Comparison of ENCODE assay signal across 21 cellular contexts in the genomic region with DNA sequence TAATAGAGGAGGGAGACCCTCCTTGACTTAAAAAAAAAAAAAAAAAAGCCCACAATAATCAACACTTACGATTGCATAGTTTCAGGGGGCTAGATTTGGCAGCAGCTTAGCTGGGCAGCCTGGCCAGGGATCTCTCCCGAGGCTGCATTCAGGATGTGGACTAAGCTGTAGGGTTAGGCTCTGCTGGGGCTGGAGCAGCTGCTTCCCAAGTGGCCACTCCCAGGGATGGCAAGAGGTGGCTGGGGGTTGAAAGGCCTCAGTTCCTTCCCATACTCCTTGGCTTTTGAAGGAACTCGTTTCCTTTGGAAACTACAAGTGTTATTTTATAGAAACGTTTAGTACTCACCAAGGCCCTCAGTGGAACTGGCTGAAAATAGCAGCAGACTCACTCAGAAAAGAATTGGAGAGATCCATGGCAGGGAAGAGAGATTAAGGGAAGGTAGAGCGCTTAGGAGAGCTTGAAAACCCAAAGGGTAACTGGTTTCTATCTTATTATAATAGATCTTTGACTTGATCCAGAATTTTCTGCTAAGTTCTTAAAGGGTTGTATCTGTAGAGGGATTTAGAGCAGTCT.
DNase-seq lines count a peak whose midpoint lies in the region; ATAC-seq, FAIRE-seq and TF ChIP-seq lines count a peak whose summit lies in the region.
"Had no signal": no experiment of that assay in that cellular context is flagged by ENCODE, and none has a peak within 500 bp of the region (broad histone marks: within the 10 kb centered on the region; RNA-seq: fewer than 3 reads in every experiment).

No MANE protein-coding gene starts in this region.

- WGBS in pancreas, 2 donors = 34 to 35% methylated on average over 5 of the region's 5 CpGs

- intact Hi-C loops in left ventricle myocardium superior (cut with micrococcal nuclease) (no loop called here), pancreas (cut with DNase I) (no loop called here)
- intact Hi-C loops in activated CD8-positive, alpha-beta T cell treated with anti-CD3 and anti-CD28 coated beads for 36 hours (cut with micrococcal nuclease) = no loop called here

- no peaks in the 10 kb centered on the region for H3K27me3 Mint-ChIP-seq in activated T-cell treated with anti-CD3 and anti-CD28 coated beads, Interleukin-2, amount 50 U/mL, for 24 hours
- no peaks in the 10 kb centered on the region for H3K27me3 Mint-ChIP-seq in activated CD8-positive, alpha-beta T cell treated with anti-CD3 and anti-CD28 coated beads for 36 hours

- no peaks in the 10 kb centered on the region for H3K27me3 ChIP-seq in pancreas
- H3K27me3 ChIP-seq: BLaER1 had no signal

- H3K4me1 Mint-ChIP-seq in activated T-cell treated with anti-CD3 and anti-CD28 coated beads, Interleukin-2, amount 50 U/mL, for 24 hours (ENCODE audit: low read depth) = no peaks in the 10 kb centered on the region
- H3K4me1 Mint-ChIP-seq in activated CD8-positive, alpha-beta T cell treated with anti-CD3 and anti-CD28 coated beads for 36 hours (ENCODE audit: low read depth) = peaks cover 5% of the 10 kb centered on the region
- H3K4me1 Mint-ChIP-seq: mesothelial cell of epicardium had no signal

- H3K9me3 Mint-ChIP-seq in activated T-cell treated with anti-CD3 and anti-CD28 coated beads, Interleukin-2, amount 50 U/mL, for 24 hours = no peaks in the 10 kb centered on the region
- H3K9me3 Mint-ChIP-seq in activated CD8-positive, alpha-beta T cell treated with anti-CD3 and anti-CD28 coated beads for 36 hours = no peaks in the 10 kb centered on the region
- H3K9me3 Mint-ChIP-seq: mesothelial cell of epicardium had no signal

- no peak for TF ChIP-seq CTCF in pancreas (IDR thresholded peaks at IDR 0.05)
- no peak for TF ChIP-seq CTCF in activated CD8-positive, alpha-beta T cell treated with anti-CD3 and anti-CD28 coated beads for 36 hours (IDR thresholded peaks at IDR 0.05)

- no peak overlapping the region for H3K4me3 Mint-ChIP-seq in activated T-cell treated with anti-CD3 and anti-CD28 coated beads, Interleukin-2, amount 50 U/mL, for 24 hours
- H3K4me3 Mint-ChIP-seq in activated CD8-positive, alpha-beta T cell treated with anti-CD3 and anti-CD28 coated beads for 36 hours = no peak overlapping the region
- H3K4me3 Mint-ChIP-seq: mesothelial cell of epicardium had no signal

- CTCF ChIA-PET in activated CD8-positive, alpha-beta T cell treated with anti-CD3 and anti-CD28 coated beads for 36 hours (lab: Charles Lee) = no interaction called here

- H3K36me3 ChIP-seq in pancreas = peaks cover 0 to 3% (median 0%) of the 10 kb centered on the region in 3 donors

- H3K4me3 ChIP-seq in pancreas = no peak overlapping the region
- H3K4me3 ChIP-seq: BLaER1, K562 had no signal

- no peak overlapping the region for H3K27ac Mint-ChIP-seq in activated T-cell treated with anti-CD3 and anti-CD28 coated beads, Interleukin-2, amount 50 U/mL, for 24 hours
- H3K27ac Mint-ChIP-seq in activated CD8-positive, alpha-beta T cell treated with anti-CD3 and anti-CD28 coated beads for 36 hours = no peak overlapping the region
- H3K27ac Mint-ChIP-seq: mesothelial cell of epicardium had no signal

- FAIRE-seq in pancreas (lab: Jason Lieb, UNC) = no peak
- FAIRE-seq: bronchial epithelial cell, GM18507, GM19239, K562 had no signal

- H3K9me3 ChIP-seq in pancreas = no peaks in the 10 kb centered on the region
- H3K9me3 ChIP-seq: BLaER1 had no signal

- H3K36me3 Mint-ChIP-seq in activated T-cell treated with anti-CD3 and anti-CD28 coated beads, Interleukin-2, amount 50 U/mL, for 24 hours (ENCODE audit: low read depth) = peaks cover 48% of the 10 kb centered on the region
- H3K36me3 Mint-ChIP-seq in activated CD8-positive, alpha-beta T cell treated with anti-CD3 and anti-CD28 coated beads for 36 hours (ENCODE audit: low read depth) = peaks cover 3% of the 10 kb centered on the region

- ATAC-seq in left ventricle myocardium superior = peak; percentile 56
- ATAC-seq in pancreas = peak; percentile 39 to 58 (median 43)
- no peak for ATAC-seq in activated CD8-positive, alpha-beta T cell treated with anti-CD3 and anti-CD28 coated beads for 36 hours
- ATAC-seq: activated CD4-positive, CD25-positive, alpha-beta regulatory T cell treated with anti-CD3 and anti-CD28 coated beads, Interleukin-2, amount 50 U/mL, for 24 hours; K562 had no signal

- peaks cover 37 to 51% (median 49%) of the 10 kb centered on the region in 3 donors for H3K4me1 ChIP-seq in pancreas

- DNase-seq in DMS 273 (lab: John Stamatoyannopoulos, UW; ENCODE audit: unreplicated experiment) (peak; percentile 37), DMS 273 treated with DMSO at 0.1 percent for 48 hours (lab: John Stamatoyannopoulos, UW) (no peak), left ventricle myocardium superior (peak; percentile 41), pancreas (peak in 5 of 6 donors; percentile 54 to 71 (median 58)), NCI-H526 treated with DMSO at 0.1 percent for 48 hours (lab: John Stamatoyannopoulos, UW) (no peak)
- DNase-seq in activated T-cell treated with anti-CD3 and anti-CD28 coated beads, Interleukin-2, amount 50 U/mL, for 24 hours = no peak
- no peak for DNase-seq in activated T-cell treated with anti-CD3 and anti-CD28 coated beads, Interleukin-2, amount 50 U/mL, for 1 hour
- DNase-seq in activated CD8-positive, alpha-beta T cell treated with anti-CD3 and anti-CD28 coated beads for 36 hours = no peak
- DNase-seq: activated naive CD4-positive, alpha-beta T cell; NCI-H1048; NCI-H2171; SHP77; T-helper 2 cell had no signal

- H3K27ac ChIP-seq in pancreas = peak overlapping the region; percentile 27 to 79 (median 61)
- H3K27ac ChIP-seq: 22Rv1, BLaER1 had no signal

- POLR2A ChIA-PET in activated CD8-positive, alpha-beta T cell treated with anti-CD3 and anti-CD28 coated beads for 36 hours (lab: Charles Lee) = no interaction called here

Comparison
In these comparisons a context has a peak if more than half of its experiments do, and no peak if none do; other contexts are left out.
1. DNase-seq: peak in DMS 273 (single experiment), left ventricle myocardium superior (single experiment) and pancreas (5 of 6); none in DMS 273 treated with DMSO at 0.1 percent for 48 hours (single experiment), activated T-cell treated with anti-CD3 and anti-CD28 coated beads, Interleukin-2, amount 50 U/mL, for 24 hours (single experiment), activated T-cell treated with anti-CD3 and anti-CD28 coated beads, Interleukin-2, amount 50 U/mL, for 1 hour (single experiment), activated CD8-positive, alpha-beta T cell treated with anti-CD3 and anti-CD28 coated beads for 36 hours (single experiment) and NCI-H526 treated with DMSO at 0.1 percent for 48 hours (single experiment).